In the genomic region with DNA sequence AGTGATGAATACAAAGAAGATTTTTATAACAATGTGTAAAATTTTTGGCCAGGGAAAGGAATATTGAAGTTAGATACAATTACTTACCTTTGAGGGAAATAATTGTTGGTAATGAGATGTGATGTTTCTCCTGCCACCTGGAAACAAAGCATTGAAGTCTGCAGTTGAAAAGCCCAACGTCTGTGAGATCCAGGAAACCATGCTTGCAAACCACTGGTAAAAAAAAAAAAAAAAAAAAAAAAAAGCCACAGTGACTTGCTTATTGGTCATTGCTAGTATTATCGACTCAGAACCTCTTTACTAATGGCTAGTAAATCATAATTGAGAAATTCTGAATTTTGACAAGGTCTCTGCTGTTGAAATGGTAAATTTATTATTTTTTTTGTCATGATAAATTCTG, we compare ENCODE assay signal across 15 cellular contexts. TPM values are rescaled to one million over a fixed set of nuclear protein-coding genes. Genes with fewer than 3 reads are reported as not detected.
DNase-seq lines count a peak whose midpoint lies in the region; ATAC-seq and TF ChIP-seq lines count a peak whose summit lies in the region.
"Had no signal": no experiment of that assay in that cellular context is flagged by ENCODE, and none has a peak within 500 bp of the region (broad histone marks: within the 10 kb centered on the region; RNA-seq: fewer than 3 reads in every experiment).

No MANE protein-coding gene starts in this region.

- H3K36me3 ChIP-seq in CD8-positive, alpha-beta T cell (ENCODE audit: insufficient read depth, low read length), result peaks cover 10% of the 10 kb centered on the region
- peaks cover 22% of the 10 kb centered on the region for H3K36me3 ChIP-seq in lower lobe of right lung

- H3K4me3 ChIP-seq in CD8-positive, alpha-beta T cell (ENCODE audit: low read depth, low read length), result no peak overlapping the region
- peak overlapping the region; percentile 79; the same call in 1 of the 2 replicates for H3K4me3 ChIP-seq in GM12864 (ENCODE audit: low read depth, low read length)
- no peak overlapping the region for H3K4me3 ChIP-seq in lower lobe of right lung

- H3K4me1 ChIP-seq in CD8-positive, alpha-beta T cell (ENCODE audit: insufficient read depth, low read length), result peaks cover 46% of the 10 kb centered on the region
- peaks cover 37% of the 10 kb centered on the region for H3K4me1 ChIP-seq in lower lobe of right lung

- intact Hi-C loops in CD8-positive, alpha-beta T cell (cut with DNase I, micrococcal nuclease), result loop anchor here in 1 of 2 experiments (1.0 kb wide), 1 partner anchor 34 kb away; no protein-coding TSS in a partner anchor
- intact Hi-C loops in lower lobe of right lung (cut with DNase I), result no loop called here

- no peak for DNase-seq in CD8-positive, alpha-beta T cell
- DNase-seq in GM12864 (ENCODE audit: low read depth) (no peak), T-cell (no peak), memory B cell (ENCODE audit: low spot score in 2 of 2) (no peak), lower lobe of right lung (no peak), type B pancreatic cell (ENCODE audit: extremely low spot score, unreplicated experiment) (no peak)
- DNase-seq: aorta, KBM-7, mesendoderm, NCI-H1694 treated with DMSO at 0.1 percent for 48 hours, NCI-H526, T-helper 9 cell had no signal

- no peaks in the 10 kb centered on the region for H3K27me3 Mint-ChIP-seq in CD8-positive, alpha-beta T cell (ENCODE audit: low read depth)
- H3K27me3 Mint-ChIP-seq in T-cell (no peaks in the 10 kb centered on the region), memory B cell (no peaks in the 10 kb centered on the region), type B pancreatic cell (peaks cover 9% of the 10 kb centered on the region)

- no peaks in the 10 kb centered on the region for H3K9me3 Mint-ChIP-seq in CD8-positive, alpha-beta T cell
- H3K9me3 Mint-ChIP-seq in T-cell (no peaks in the 10 kb centered on the region), memory B cell (no peaks in the 10 kb centered on the region), type B pancreatic cell (no peaks in the 10 kb centered on the region)

- POLR2A ChIA-PET in CD8-positive, alpha-beta T cell (lab: Charles Lee), result interaction anchor here (0.7 kb wide), 1 partner anchor 158 kb away, joined by 3 read pairs; no protein-coding TSS in a partner anchor
- POLR2A ChIA-PET in T-cell (lab: Charles Lee), result interaction anchor here (0.8 to 1.6 kb wide), 3 partner anchors 22 to 29 kb away, joined by 3 to 5 read pairs (median 4); no protein-coding TSS in a partner anchor

- peaks cover 65% of the 10 kb centered on the region for H3K4me1 Mint-ChIP-seq in CD8-positive, alpha-beta T cell (ENCODE audit: low read depth)
- peaks cover 59 to 70% (median 61%) of the 10 kb centered on the region in 3 donors for H3K4me1 Mint-ChIP-seq in T-cell
- peaks cover 37% of the 10 kb centered on the region for H3K4me1 Mint-ChIP-seq in memory B cell
- H3K4me1 Mint-ChIP-seq in type B pancreatic cell (ENCODE audit: unreplicated experiment), result peaks cover 2% of the 10 kb centered on the region

- TF ChIP-seq CTCF in CD8-positive, alpha-beta T cell (IDR thresholded peaks at IDR 0.05), result no peak
- no peak for TF ChIP-seq CTCF in GM12864 (IDR thresholded peaks at IDR 0.05; ENCODE audit: low read depth, low read length, missing control alignments)
- TF ChIP-seq CTCF in lower lobe of right lung (IDR thresholded peaks at IDR 0.05), result no peak
- TF ChIP-seq CTCF in type B pancreatic cell (conservative IDR thresholded peaks at IDR 0.05), result no peak

- peak overlapping the region; percentile 81 for H3K27ac Mint-ChIP-seq in CD8-positive, alpha-beta T cell
- H3K27ac Mint-ChIP-seq in T-cell (peak overlapping the region; percentile 78 to 92), memory B cell (peak overlapping the region; percentile 92), type B pancreatic cell (no peak overlapping the region)

- H3K9me3 ChIP-seq in CD8-positive, alpha-beta T cell (ENCODE audit: low read length), result no peaks in the 10 kb centered on the region
- H3K9me3 ChIP-seq in lower lobe of right lung, result no peaks in the 10 kb centered on the region

- H3K27ac ChIP-seq in CD8-positive, alpha-beta T cell (ENCODE audit: low read depth, low read length), result peak overlapping the region; percentile 10
- no peak overlapping the region for H3K27ac ChIP-seq in lower lobe of right lung
- H3K27ac ChIP-seq: RWPE1 had no signal

- no peaks in the 10 kb centered on the region for H3K27me3 ChIP-seq in CD8-positive, alpha-beta T cell (ENCODE audit: insufficient read depth, low read length)
- no peaks in the 10 kb centered on the region for H3K27me3 ChIP-seq in lower lobe of right lung (ENCODE audit: low read depth)

- no peak for ATAC-seq in CD8-positive, alpha-beta T cell
- no peak for ATAC-seq in T-cell (replicated peaks in 1 of 4)
- no peak for ATAC-seq in memory B cell (ENCODE audit: low read depth)
- ATAC-seq in lower lobe of right lung, result no peak
- ATAC-seq in HG02763 (IDR thresholded peaks at IDR 0.05; ENCODE audit: unreplicated experiment), result no peak
- no peak for ATAC-seq in activated CD4-positive, CD25-positive, alpha-beta regulatory T cell treated with anti-CD3 and anti-CD28 coated beads, Interleukin-2, amount 50 U/mL, for 24 hours

- CTCF ChIA-PET in CD8-positive, alpha-beta T cell (lab: Charles Lee), result interaction anchor here (2.2 to 17.7 kb wide), 2 partner anchors 20 to 29 kb away, joined by 9 to 384 read pairs; no protein-coding TSS in a partner anchor
- CTCF ChIA-PET in T-cell (lab: Charles Lee), result interaction anchor here (0.7 to 3.2 kb wide), 8 partner anchors 12 to 35 kb away, joined by 3 to 45 read pairs (median 4); no protein-coding TSS in a partner anchor

- H3K36me3 Mint-ChIP-seq in CD8-positive, alpha-beta T cell, result peaks cover 69% of the 10 kb centered on the region
- H3K36me3 Mint-ChIP-seq in T-cell (peaks cover 64% of the 10 kb centered on the region), memory B cell (peaks cover 48% of the 10 kb centered on the region), type B pancreatic cell (no peaks in the 10 kb centered on the region)

- H3K4me3 Mint-ChIP-seq in CD8-positive, alpha-beta T cell, result peak overlapping the region; percentile 73
- H3K4me3 Mint-ChIP-seq in T-cell (peak overlapping the region; percentile 71 to 78 (median 76)), memory B cell (peak overlapping the region; percentile 83), type B pancreatic cell (no peak overlapping the region)

RNA-seq across cellular contexts. Expression of a gene that starts 5.3 kb away (rescaled TPM):
- total RNA-seq in CD8-positive, alpha-beta T cell, result 10 to 100 TPM; 88.0 to 90.4 TPM
- total RNA-seq in T-cell, result 100 to 1,000 TPM in 2 of 5 donors, 10 to 100 TPM in 3; 82.6 to 114 (median 96.0) TPM
- 17.8 TPM for total RNA-seq in lower lobe of right lung
- total RNA-seq in type B pancreatic cell (ENCODE audit: low replicate concordance), result 2.3 and 2.8 TPM in 2 replicates

RNA-seq across cellular contexts. Expression of a gene that starts 24.5 kb away (rescaled TPM):
- total RNA-seq in CD8-positive, alpha-beta T cell, result 100 to 1,000 TPM; 161 to 178 TPM
- total RNA-seq in T-cell, result 100 to 1,000 TPM in 1 of 5 donors, 10 to 100 TPM in 4; 53.3 to 100 (median 60.8) TPM
- total RNA-seq in lower lobe of right lung, result 46.0 TPM
- 43.4 and 46.9 TPM in 2 replicates for total RNA-seq in type B pancreatic cell (ENCODE audit: low replicate concordance)
